In genomic region chr20:57894096-57894495, GRCh38 we compare ENCODE assay signal across 15 cellular contexts.
A peak's percentile ranks its signal among the peaks of the same experiment; 100 is the strongest.
DNase-seq lines count a peak whose midpoint lies in the region; ATAC-seq and TF ChIP-seq lines count a peak whose summit lies in the region.
"Had no signal": no experiment of that assay in that cellular context is flagged by ENCODE, and none has a peak within 500 bp of the region (broad histone marks: within the 10 kb centered on the region; RNA-seq: fewer than 3 reads in every experiment).

No MANE protein-coding gene starts in this region.

- no peak overlapping the region for H3K4ac ChIP-seq in mesendoderm (ENCODE audit: low read depth, low read length)

- H3K4me3 ChIP-seq in WERI-Rb-1 (ENCODE audit: low read depth, low read length) (no peak overlapping the region), spleen (no peak overlapping the region), mesendoderm (ENCODE audit: low read length) (no peak overlapping the region)

- no peak overlapping the region for H3K4me2 ChIP-seq in mesendoderm (ENCODE audit: low read length)

- H3K9ac ChIP-seq in mesendoderm (ENCODE audit: low read length), result no peak overlapping the region

- H3K9me3 Mint-ChIP-seq in nephron, result no peaks in the 10 kb centered on the region
- H3K9me3 Mint-ChIP-seq in activated naive CD8-positive, alpha-beta T cell treated with anti-CD3 and anti-CD28 coated beads, Interleukin-2, amount 50 U/mL, for 24 hours, result no peaks in the 10 kb centered on the region
- H3K9me3 Mint-ChIP-seq: CD4-positive, CD25-positive, alpha-beta regulatory T cell; CD8-positive, alpha-beta memory T cell; H9 had no signal

- no peak overlapping the region for H3K18ac ChIP-seq in mesendoderm (ENCODE audit: low read length)

- no peak overlapping the region for H2AK5ac ChIP-seq in mesendoderm (ENCODE audit: low read length)

- DNase-seq in cardiac septum (ENCODE audit: low spot score) (peak; percentile 47), Right ventricle myocardium inferior (ENCODE audit: missing footprints) (no peak), WERI-Rb-1 (no peak), spleen (peak; percentile 41), mesendoderm (no peak)
- no peak for DNase-seq in activated naive CD8-positive, alpha-beta T cell treated with anti-CD3 and anti-CD28 coated beads, Interleukin-2, amount 50 U/mL, for 24 hours
- DNase-seq: ACHN; BE2C; C1 segment of cervical spinal cord; CD4-positive, CD25-positive, alpha-beta regulatory T cell; CD8-positive, alpha-beta memory T cell; COR-L47; H9 had no signal

- H2BK5ac ChIP-seq in mesendoderm (ENCODE audit: low read length), result no peak overlapping the region

- WGBS in spleen, 5 donors, result 86 to 94% (median 90%) methylated on average over 9 to 10 of the region's 10 CpGs
- no CpG with 5 or more reads among the region's 10 CpGs for WGBS in mesendoderm (ENCODE audit: extremely low coverage, insufficient coverage, low lambda C conversion rate)

- no peak for ATAC-seq in Right ventricle myocardium inferior
- no peak for ATAC-seq in activated naive CD8-positive, alpha-beta T cell treated with anti-CD3 and anti-CD28 coated beads, Interleukin-2, amount 50 U/mL, for 24 hours
- ATAC-seq: HepG2 had no signal

- H3K79me2 ChIP-seq in mesendoderm (ENCODE audit: control insufficient read depth, insufficient read depth, low read length), result no peaks in the 10 kb centered on the region

- H3K36me3 ChIP-seq in WERI-Rb-1 (no peaks in the 10 kb centered on the region), spleen (no peaks in the 10 kb centered on the region), mesendoderm (ENCODE audit: control insufficient read depth, insufficient read depth, low read length) (no peaks in the 10 kb centered on the region)
- H3K36me3 ChIP-seq: BE2C had no signal

- peaks cover 17% of the 10 kb centered on the region for H3K27me3 Mint-ChIP-seq in nephron (ENCODE audit: low read depth)
- H3K27me3 Mint-ChIP-seq in activated naive CD8-positive, alpha-beta T cell treated with anti-CD3 and anti-CD28 coated beads, Interleukin-2, amount 50 U/mL, for 24 hours, result peaks cover 13% of the 10 kb centered on the region
- H3K27me3 Mint-ChIP-seq: CD4-positive, CD25-positive, alpha-beta regulatory T cell had no signal

- no peak overlapping the region for H3K4me3 Mint-ChIP-seq in nephron
- no peak overlapping the region for H3K4me3 Mint-ChIP-seq in activated naive CD8-positive, alpha-beta T cell treated with anti-CD3 and anti-CD28 coated beads, Interleukin-2, amount 50 U/mL, for 24 hours
- H3K4me3 Mint-ChIP-seq: CD4-positive, CD25-positive, alpha-beta regulatory T cell; CD8-positive, alpha-beta memory T cell; H9 had no signal

- TF ChIP-seq POLR2A in spleen (IDR thresholded peaks at IDR 0.05), result no peak

- H3K23ac ChIP-seq in mesendoderm (ENCODE audit: low read length), result no peak overlapping the region

- TF ChIP-seq CTCF in WERI-Rb-1 (IDR thresholded peaks at IDR 0.05; ENCODE audit: low read depth, low read length) (no peak), nephron (IDR thresholded peaks at IDR 0.05; ENCODE audit: unreplicated experiment in 3 of 3) (no peak), spleen (IDR thresholded peaks at IDR 0.05 in 8 of 11, conservative IDR thresholded peaks at IDR 0.05 in 3 of 11) (no peak)

- no peaks in the 10 kb centered on the region for H3K27me3 ChIP-seq in WERI-Rb-1 (ENCODE audit: insufficient read depth, low read depth, severe bottlenecking)
- H3K27me3 ChIP-seq in spleen (replicated peaks in 1 of 7), result peaks cover 0 to 21% (median 0%) of the 10 kb centered on the region in 7 donors
- no peaks in the 10 kb centered on the region for H3K27me3 ChIP-seq in mesendoderm (ENCODE audit: insufficient read depth, low read length, poor library complexity)
- H3K27me3 ChIP-seq: BE2C had no signal

- no peaks in the 10 kb centered on the region for H3K9me3 ChIP-seq in WERI-Rb-1 (ENCODE audit: severe bottlenecking)
- no peaks in the 10 kb centered on the region for H3K9me3 ChIP-seq in spleen
- H3K9me3 ChIP-seq: BE2C had no signal

- H2BK120ac ChIP-seq in mesendoderm (ENCODE audit: low read depth, low read length), result no peak overlapping the region

- H3K27ac Mint-ChIP-seq in nephron, result peak overlapping the region in 2 of 3 experiments; percentile 52 to 83
- H3K27ac Mint-ChIP-seq in activated naive CD8-positive, alpha-beta T cell treated with anti-CD3 and anti-CD28 coated beads, Interleukin-2, amount 50 U/mL, for 24 hours, result no peak overlapping the region
- H3K27ac Mint-ChIP-seq: CD8-positive, alpha-beta memory T cell had no signal

- intact Hi-C loops in cardiac septum (cut with DNase I) (no loop called here), Right ventricle myocardium inferior (cut with DNase I) (no loop called here), spleen (cut with DNase I; ENCODE audit: low total_unique reads) (no loop called here)

- H3K4me1 ChIP-seq in spleen (no peaks in the 10 kb centered on the region), mesendoderm (ENCODE audit: control insufficient read depth, low read depth, low read length) (no peaks in the 10 kb centered on the region)
- H3K4me1 ChIP-seq: BE2C had no signal

- no peak overlapping the region for H2BK15ac ChIP-seq in mesendoderm (replicated peaks; ENCODE audit: low read depth)

- H3K27ac ChIP-seq in WERI-Rb-1, result peak overlapping the region; percentile 74
- no peak overlapping the region for H3K27ac ChIP-seq in spleen
- no peak overlapping the region for H3K27ac ChIP-seq in mesendoderm (ENCODE audit: low read depth, low read length)

- no peak overlapping the region for H4K8ac ChIP-seq in mesendoderm (ENCODE audit: low read depth, low read length)

- peaks cover 36% of the 10 kb centered on the region for H3K4me1 Mint-ChIP-seq in nephron
- H3K4me1 Mint-ChIP-seq in activated naive CD8-positive, alpha-beta T cell treated with anti-CD3 and anti-CD28 coated beads, Interleukin-2, amount 50 U/mL, for 24 hours, result no peaks in the 10 kb centered on the region
- H3K4me1 Mint-ChIP-seq: CD4-positive, CD25-positive, alpha-beta regulatory T cell; CD8-positive, alpha-beta memory T cell had no signal

- no peak overlapping the region for H3K56ac ChIP-seq in mesendoderm (ENCODE audit: low read length)

- no peak overlapping the region for H4K5ac ChIP-seq in mesendoderm (ENCODE audit: low read length)

- H3K79me1 ChIP-seq in mesendoderm (ENCODE audit: low read length), result no peaks in the 10 kb centered on the region

- H3K36me3 Mint-ChIP-seq in nephron (ENCODE audit: low read depth), result no peaks in the 10 kb centered on the region
- H3K36me3 Mint-ChIP-seq in activated naive CD8-positive, alpha-beta T cell treated with anti-CD3 and anti-CD28 coated beads, Interleukin-2, amount 50 U/mL, for 24 hours (ENCODE audit: low read depth), result no peaks in the 10 kb centered on the region
- H3K36me3 Mint-ChIP-seq: CD4-positive, CD25-positive, alpha-beta regulatory T cell; CD8-positive, alpha-beta memory T cell had no signal

Comparison
In these comparisons a context has a peak if more than half of its experiments do, and no peak if none do; other contexts are left out.
1. DNase-seq: peak in cardiac septum (single experiment) and spleen (single experiment); none in Right ventricle myocardium inferior (single experiment), WERI-Rb-1 (single experiment), activated naive CD8-positive, alpha-beta T cell treated with anti-CD3 and anti-CD28 coated beads, Interleukin-2, amount 50 U/mL, for 24 hours (single experiment) and mesendoderm (single experiment).